Comparison of ENCODE assay signal across 12 cellular contexts in genomic region chr1:159005161-159005560, GRCh38. TPM values are rescaled to one million over a fixed set of nuclear protein-coding genes. Genes with fewer than 3 reads are reported as not detected.
DNase-seq lines count a peak whose midpoint lies in the region; ATAC-seq, FAIRE-seq and TF ChIP-seq lines count a peak whose summit lies in the region.
"Had no signal": no experiment of that assay in that cellular context is flagged by ENCODE, and none has a peak within 500 bp of the region (broad histone marks: within the 10 kb centered on the region; RNA-seq: fewer than 3 reads in every experiment).

No MANE protein-coding gene starts in this region.

- H3K4me1 ChIP-seq in breast epithelium: no peaks in the 10 kb centered on the region
- peaks cover 0 to 73% (median 46%) of the 10 kb centered on the region in 4 donors for H3K4me1 ChIP-seq in tibial nerve

- H3K9me3 ChIP-seq in breast epithelium (no peaks in the 10 kb centered on the region), tibial nerve (no peaks in the 10 kb centered on the region), MG63 (no peaks in the 10 kb centered on the region)

- no peak overlapping the region for H3K4me3 Mint-ChIP-seq in MCF 10A (ENCODE audit: unreplicated experiment)
- H3K4me3 Mint-ChIP-seq in mesothelial cell of epicardium: no peak overlapping the region

- no peak for TF ChIP-seq EP300 in tibial nerve (IDR thresholded peaks at IDR 0.05)

- TF ChIP-seq POLR2A in breast epithelium (IDR thresholded peaks at IDR 0.05): no peak
- TF ChIP-seq POLR2A in tibial nerve (IDR thresholded peaks at IDR 0.05): no peak
- TF ChIP-seq POLR2A in GM12891 (IDR thresholded peaks at IDR 0.05; ENCODE audit: low read depth, low read length): no peak

- H3K27me3 ChIP-seq in breast epithelium (no peaks in the 10 kb centered on the region), tibial nerve (no peaks in the 10 kb centered on the region), MG63 (no peaks in the 10 kb centered on the region)
- H3K27me3 ChIP-seq: foreskin keratinocyte had no signal

- H3K27ac ChIP-seq in breast epithelium (peak overlapping the region; percentile 71 to 89), cingulate gyrus (ENCODE audit: low read depth, low read length) (peak overlapping the region; percentile 54), tibial nerve (peak overlapping the region in 3 of 4 donors; percentile 57 to 71 (median 68))
- H3K27ac ChIP-seq: foreskin keratinocyte had no signal

- DNase-seq in breast epithelium (ENCODE audit: low spot score in 2 of 2): no peak
- DNase-seq in MCF 10A (ENCODE audit: unreplicated experiment): no peak
- no peak for DNase-seq in mesothelial cell of epicardium (ENCODE audit: low spot score in 2 of 2, unreplicated experiment in 2 of 2)
- DNase-seq in tibial nerve (ENCODE audit: low spot score in 2 of 2): no peak
- DNase-seq in MG63: no peak
- no peak for DNase-seq in GM12891 (ENCODE audit: insufficient read length, low spot score)
- DNase-seq: activated CD8-positive, alpha-beta memory T cell treated with anti-CD3 and anti-CD28 coated beads for 24 hours; NCI-H526 treated with DMSO at 0.1 percent for 48 hours; stimulated activated CD4-positive, alpha-beta T cell treated with anti-CD3 and anti-CD28 coated beads, Interleukin-4, amount 100 ng/mL, for 1 hour had no signal

- H3K27me3 Mint-ChIP-seq in MCF 10A (ENCODE audit: insufficient read depth, unreplicated experiment): no peaks in the 10 kb centered on the region
- no peaks in the 10 kb centered on the region for H3K27me3 Mint-ChIP-seq in mesothelial cell of epicardium (ENCODE audit: low read depth)

- H3K27ac Mint-ChIP-seq in MCF 10A (ENCODE audit: low read depth, unreplicated experiment) (no peak overlapping the region), mesothelial cell of epicardium (peak overlapping the region; percentile 86)

- ATAC-seq in GM18867 (IDR thresholded peaks at IDR 0.05; ENCODE audit: unreplicated experiment): no peak
- ATAC-seq: foreskin keratinocyte had no signal

- CTCF ChIA-PET in MCF 10A (lab: Yijun Ruan, JAX): interaction anchor here (0.7 to 0.9 kb wide), 2 partner anchors 10 to 67 kb away, joined by 3 to 5 read pairs; no protein-coding TSS in a partner anchor

- H3K36me3 ChIP-seq in breast epithelium (no peaks in the 10 kb centered on the region), tibial nerve (no peaks in the 10 kb centered on the region), MG63 (no peaks in the 10 kb centered on the region)

- peaks cover 4% of the 10 kb centered on the region for H3K36me3 Mint-ChIP-seq in MCF 10A (ENCODE audit: insufficient read depth, unreplicated experiment)
- no peaks in the 10 kb centered on the region for H3K36me3 Mint-ChIP-seq in mesothelial cell of epicardium

- H3K4me1 Mint-ChIP-seq in MCF 10A (ENCODE audit: insufficient read depth, unreplicated experiment) (peaks cover 28% of the 10 kb centered on the region), mesothelial cell of epicardium (peaks cover 46% of the 10 kb centered on the region)

- peak overlapping the region in 1 of 3 donors; percentile 47 for H3K4me3 ChIP-seq in breast epithelium
- H3K4me3 ChIP-seq in tibial nerve: no peak overlapping the region
- no peak overlapping the region for H3K4me3 ChIP-seq in MG63

- FAIRE-seq in GM12891 (lab: Jason Lieb, UNC): no peak

- no peaks in the 10 kb centered on the region for H3K9me3 Mint-ChIP-seq in MCF 10A (ENCODE audit: unreplicated experiment)
- H3K9me3 Mint-ChIP-seq in mesothelial cell of epicardium: no peaks in the 10 kb centered on the region

- POLR2A ChIA-PET in MCF 10A (lab: Yijun Ruan, JAX): no interaction called here

- intact Hi-C loops in breast epithelium (cut with DNase I; ENCODE audit: low total_unique reads): no loop called here
- intact Hi-C loops in MCF 10A (cut with micrococcal nuclease): no loop called here

- no TSS peak for BruUV-seq in MCF 10A (replicated peaks; lab: Mats Ljungman, UMichigan)

- no peak for TF ChIP-seq CTCF in breast epithelium (IDR thresholded peaks at IDR 0.05)
- TF ChIP-seq CTCF in MCF 10A (IDR thresholded peaks at IDR 0.05; ENCODE audit: unreplicated experiment): no peak
- TF ChIP-seq CTCF in mesothelial cell of epicardium (IDR thresholded peaks at IDR 0.05; ENCODE audit: unreplicated experiment): no peak
- no peak for TF ChIP-seq CTCF in tibial nerve (IDR thresholded peaks at IDR 0.05)

TF ChIP-seq in GM12891, 5 proteins besides CTCF, POLR2A, EP300 and RAD21:
- no peak for TF ChIP-seq TAF1 (IDR thresholded peaks at IDR 0.05; ENCODE audit: low read depth, low read length)
- TF ChIP-seq SPI1 (IDR thresholded peaks at IDR 0.05; ENCODE audit: low read depth, low read length): no peak
- TF ChIP-seq POU2F2 (IDR thresholded peaks at IDR 0.05; ENCODE audit: low read depth, low read length): no peak
- no peak for TF ChIP-seq PAX5 (IDR thresholded peaks at IDR 0.05; ENCODE audit: insufficient read depth, low read length, severe bottlenecking)
- TF ChIP-seq POLR2AphosphoS5 (IDR thresholded peaks at IDR 0.05; ENCODE audit: low read depth, low read length): no peak

RNA-seq across cellular contexts. Expression of gene IFI16, which starts 4.5 kb away (rescaled TPM):
- total RNA-seq in breast epithelium: 100 to 1,000 TPM in 2 of 3 donors, 10 to 100 TPM in 1; 96.2 to 132 (median 109) TPM
- total RNA-seq in MCF 10A (2022): 139 and 163 TPM in 2 replicates
- total RNA-seq in mesothelial cell of epicardium: 83.8 to 87.3 TPM (median 83.9 TPM) in 3 replicates
- total RNA-seq in tibial nerve: 100 to 1,000 TPM in 3 of 4 donors, 10 to 100 TPM in 1; 63.2 to 121 (median 108) TPM
- 33.8 and 35.7 TPM in 2 replicates for total RNA-seq in MG63 (2014; rRNA removed; shearing (Covaris generic); ENCODE audit: low replicate concordance)
- polyA plus RNA-seq in GM12891 (2012; ENCODE audit: low read depth, missing spikeins): 164 TPM
